9 cellular contexts compared by ENCODE assay signal in genomic region chr17:4573682-4574081, GRCh38. TPM values are rescaled to one million over a fixed set of nuclear protein-coding genes. Genes with fewer than 3 reads are reported as not detected.
DNase-seq lines count a peak whose midpoint lies in the region; ATAC-seq lines count a peak whose summit lies in the region.
"Had no signal": no experiment of that assay in that cellular context is flagged by ENCODE, and none has a peak within 500 bp of the region (broad histone marks: within the 10 kb centered on the region; RNA-seq: fewer than 3 reads in every experiment).

No MANE protein-coding gene starts in this region.

- ATAC-seq in left ventricle myocardium superior = peak; percentile 95
- ATAC-seq in HG02885 (IDR thresholded peaks at IDR 0.05; ENCODE audit: poor library complexity, unreplicated experiment) = no peak
- ATAC-seq in GM21529 (IDR thresholded peaks at IDR 0.05; ENCODE audit: unreplicated experiment) = no peak

- intact Hi-C loops in left ventricle myocardium superior (cut with micrococcal nuclease) = no loop called here
- intact Hi-C loops in posterior vena cava (cut with DNase I) = no loop called here

- DNase-seq in M059J (ENCODE audit: low read depth) (peak; percentile 63), left ventricle myocardium superior (peak; percentile 78), posterior vena cava (ENCODE audit: low spot score) (no peak), anterior cingulate cortex (lab: John Stamatoyannopoulos, UW) (no peak)
- peak; percentile 84 for DNase-seq in activated CD8-positive, alpha-beta memory T cell treated with anti-CD3 and anti-CD28 coated beads, Interleukin-2, amount 50 U/mL, for 48 hours
- DNase-seq in stimulated activated CD4-positive, alpha-beta T cell treated with anti-CD3 and anti-CD28 coated beads, TNF-alpha, amount 100 ng/mL, for 1 hour (ENCODE audit: low read depth in 3 of 3, low spot score in 1 of 3) = peak in 2 of 3 donors; percentile 21 to 47
- DNase-seq: tibial artery had no signal

RNA-seq across cellular contexts. Expression of gene SMTNL2, which starts 10.6 kb away (rescaled TPM):
- total RNA-seq in M059J (2014; rRNA removed; shearing (Covaris generic)) = not detected in 2 replicates
- total RNA-seq in left ventricle myocardium superior (47.4 TPM), posterior vena cava (1 to 10 TPM; 2.0 to 3.0 TPM)

RNA-seq across cellular contexts. Expression of gene GGT6, which starts 13.3 kb away (rescaled TPM):
- total RNA-seq in M059J (2014; rRNA removed; shearing (Covaris generic)) = not detected in 2 replicates
- total RNA-seq in left ventricle myocardium superior = 0.22 TPM
- not detected for total RNA-seq in posterior vena cava

RNA-seq across cellular contexts. Expression of gene MYBBP1A, which starts 18.5 kb away (rescaled TPM):
- total RNA-seq in M059J (2014; rRNA removed; shearing (Covaris generic)) = 26.9 and 45.3 TPM in 2 replicates
- total RNA-seq in left ventricle myocardium superior (18.5 TPM), posterior vena cava (10 to 100 TPM; 37.9 to 41.0 TPM)

Comparison
In these comparisons a context has a peak if more than half of its experiments do, and no peak if none do; other contexts are left out.
1. DNase-seq: peak in M059J (single experiment), activated CD8-positive, alpha-beta memory T cell treated with anti-CD3 and anti-CD28 coated beads, Interleukin-2, amount 50 U/mL, for 48 hours (single experiment), left ventricle myocardium superior (single experiment) and stimulated activated CD4-positive, alpha-beta T cell treated with anti-CD3 and anti-CD28 coated beads, TNF-alpha, amount 100 ng/mL, for 1 hour (2 of 3); none in posterior vena cava (single experiment) and anterior cingulate cortex (0 of 58).
2. RNA of gene SMTNL2, which starts 10.6 kb away (total RNA-seq): 47.4 TPM in left ventricle myocardium superior (single experiment); 2.0 to 3.0 TPM in posterior vena cava and not detected in M059J; every median in the first group is over 10 times any median in the second.